ENCODE assay signal across 27 cellular contexts in genomic region chr3:6452974-6453373, GRCh38.
"Had no signal": no experiment of that assay in that cellular context is flagged by ENCODE, and none has a peak within 500 bp of the region (broad histone marks: within the 10 kb centered on the region; RNA-seq: fewer than 3 reads in every experiment).

No MANE protein-coding gene starts in this region.

- H3K4me3 ChIP-seq: neural progenitor cell, ovary, psoas muscle, skin epidermis, smooth muscle cell, spleen, suprapubic skin, testis, tibial artery, transverse colon, upper lobe of right lung, uterus had no signal

- H3K27ac ChIP-seq: neural progenitor cell, ovary, parathyroid adenoma, psoas muscle, skin epidermis, spleen, suprapubic skin, testis, tibial artery, transverse colon, upper lobe of right lung, uterus had no signal

- H3K36me3 ChIP-seq: neural progenitor cell, ovary, spleen, suprapubic skin, tibial artery, transverse colon, upper lobe of right lung, uterus had no signal

- DNase-seq: natural killer cell; occipital lobe; ovary; psoas muscle; right cardiac atrium; spleen; stimulated activated CD4-positive, alpha-beta T cell treated with anti-CD3 and anti-CD28 coated beads, Interleukin-12 subunit alpha, Interleukin-12 subunit beta, amount 100 ng/mL, for 4 hours; stimulated activated CD4-positive, alpha-beta T cell treated with anti-CD3 and anti-CD28 coated beads, Interleukin-1b, Interleukin-23, amount 100 ng/mL, for 48 hours; stimulated activated CD4-positive, alpha-beta T cell treated with anti-CD3 and anti-CD28 coated beads, Interleukin-4, amount 100 ng/mL, for 1 hour; stimulated activated CD4-positive, alpha-beta T cell treated with anti-CD3 and anti-CD28 coated beads, Interleukin-4, amount 100 ng/mL, for 4 hours; stimulated activated CD8-positive, alpha-beta memory T cell treated with anti-CD3 and anti-CD28 coated beads, Interleukin-4, amount 100 ng/mL, for 48 hours; stimulated activated naive CD4-positive, alpha-beta T cell; stimulated activated naive CD8-positive, alpha-beta T cell treated with anti-CD3 and anti-CD28 coated beads, Interleukin-15, amount 100 ng/mL, for 72 hours; stimulated activated naive CD8-positive, alpha-beta T cell treated with anti-CD3 and anti-CD28 coated beads, Interleukin-15, Interleukin-2, amounts not matched to agents 100 U/mL and 50 U/mL, for 24 hours; substantia nigra; testis; tibial artery; transverse colon; upper lobe of right lung; uterus had no signal

- H3K9me3 ChIP-seq: ovary, psoas muscle, spleen, testis, tibial artery, transverse colon, upper lobe of right lung, uterus had no signal

- H3K4me1 ChIP-seq: parathyroid adenoma, psoas muscle, spleen, suprapubic skin, testis, tibial artery, transverse colon, upper lobe of right lung, uterus had no signal

- H3K27me3 ChIP-seq: neural progenitor cell, ovary, spleen, suprapubic skin, testis, tibial artery, transverse colon, upper lobe of right lung, uterus had no signal

- H2AFZ ChIP-seq: neural progenitor cell, parathyroid adenoma had no signal

- H3K9ac ChIP-seq: neural progenitor cell, parathyroid adenoma had no signal

- H3K4me2 ChIP-seq: neural progenitor cell, smooth muscle cell had no signal

- ATAC-seq: natural killer cell; psoas muscle; right cardiac atrium; sciatic nerve; stimulated activated memory B cell treated with anti-CD40 and anti-IgM and Interleukin-4, amounts not matched to agents 10 μg/mL and 1 μg/mL and 100 μg/mL, for 72 hours; stimulated activated naive CD8-positive, alpha-beta T cell treated with anti-CD3 and anti-CD28 coated beads, Interleukin-15, amount 100 ng/mL, for 72 hours; stimulated activated naive CD8-positive, alpha-beta T cell treated with anti-CD3 and anti-CD28 coated beads, Interleukin-15, Interleukin-2, amounts not matched to agents 100 U/mL and 50 U/mL, for 24 hours; upper lobe of right lung had no signal

- H3K79me2 ChIP-seq: parathyroid adenoma had no signal
